ENCODE assay signal across 11 cellular contexts in the genomic region with DNA sequence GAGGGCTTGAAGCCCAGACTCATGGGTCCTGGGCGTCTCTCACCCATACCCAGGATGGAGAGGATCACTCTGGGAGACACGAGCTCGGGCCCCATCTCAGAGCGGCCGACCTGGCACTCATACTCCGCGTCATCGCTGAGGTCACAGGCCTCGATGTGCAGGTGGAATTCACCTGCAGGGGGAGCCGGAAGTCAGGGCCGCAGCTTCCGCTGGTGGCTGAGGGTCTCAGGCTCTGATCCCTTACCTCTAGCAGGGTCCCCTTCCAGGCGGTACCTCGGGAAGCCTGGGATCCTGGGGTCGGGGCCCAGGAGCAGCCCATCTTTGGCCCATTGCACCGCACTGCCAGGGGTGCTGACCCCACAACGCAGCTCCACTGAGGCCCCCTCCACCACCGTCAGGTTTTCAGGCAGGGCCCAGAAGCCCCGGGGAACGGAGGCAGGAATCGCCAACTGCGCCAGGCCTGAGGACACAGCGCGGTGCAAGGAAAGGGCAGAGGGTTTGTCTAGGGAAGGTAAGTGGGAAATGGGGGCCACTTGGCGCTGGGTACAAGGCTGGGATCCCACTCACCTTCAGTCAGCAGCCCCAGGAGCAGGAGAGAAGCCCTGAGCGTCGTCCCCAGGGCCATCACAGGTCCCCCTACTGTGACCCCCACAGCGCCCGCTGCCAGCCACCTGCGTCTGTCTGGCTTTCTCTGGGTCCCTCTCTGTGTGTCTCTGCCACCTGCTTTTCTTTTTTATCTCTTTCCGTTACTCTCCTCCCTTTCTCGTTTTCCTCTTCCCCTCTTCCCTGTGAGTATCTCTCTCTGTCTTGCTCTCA. TPM values are rescaled to one million over a fixed set of nuclear protein-coding genes. Genes with fewer than 3 reads are reported as not detected.
DNase-seq lines count a peak whose midpoint lies in the region; ATAC-seq and TF ChIP-seq lines count a peak whose summit lies in the region.
"Had no signal": no experiment of that assay in that cellular context is flagged by ENCODE, and none has a peak within 500 bp of the region (broad histone marks: within the 10 kb centered on the region; RNA-seq: fewer than 3 reads in every experiment).

No MANE protein-coding gene starts in this region.

- H2AFZ ChIP-seq in neural progenitor cell (replicated peaks) = peak overlapping the region; percentile 72

- no peaks in the 10 kb centered on the region for H3K36me3 ChIP-seq in neural progenitor cell

- intact Hi-C loops in activated CD8-positive, alpha-beta T cell treated with anti-CD3 and anti-CD28 coated beads for 36 hours (cut with micrococcal nuclease) = no loop called here

- no peak overlapping the region for H3K27ac ChIP-seq in neural progenitor cell

- DNase-seq in NCI-H82 (lab: John Stamatoyannopoulos, UW) = peak; percentile 67
- DNase-seq in NCI-H82 treated with DMSO at 0.1 percent for 48 hours (lab: John Stamatoyannopoulos, UW; ENCODE audit: unreplicated experiment) = no peak
- peak; percentile 59 for DNase-seq in activated CD8-positive, alpha-beta T cell treated with anti-CD3 and anti-CD28 coated beads for 36 hours
- peak; percentile 77 for DNase-seq in neural progenitor cell (ENCODE audit: low spot score)
- DNase-seq in mucosa of gallbladder (ENCODE audit: low spot score) = no peak
- DNase-seq: central memory CD4-positive, alpha-beta T cell had no signal

- H3K27me3 ChIP-seq in neural progenitor cell = peaks cover 94% of the 10 kb centered on the region

- H3K27ac Mint-ChIP-seq in activated CD8-positive, alpha-beta T cell treated with anti-CD3 and anti-CD28 coated beads for 36 hours = peak overlapping the region; percentile 25
- no peak overlapping the region for H3K27ac Mint-ChIP-seq in neural progenitor cell

- peak; percentile 19 for TF ChIP-seq CTCF in activated CD8-positive, alpha-beta T cell treated with anti-CD3 and anti-CD28 coated beads for 36 hours (IDR thresholded peaks at IDR 0.05)
- peak; percentile 63 for TF ChIP-seq CTCF in neural progenitor cell (IDR thresholded peaks at IDR 0.05)

- H3K4me2 ChIP-seq in neural progenitor cell = no peak overlapping the region

- peak overlapping the region; percentile 13 for H3K4me3 Mint-ChIP-seq in activated CD8-positive, alpha-beta T cell treated with anti-CD3 and anti-CD28 coated beads for 36 hours
- peak overlapping the region; percentile 12 for H3K4me3 Mint-ChIP-seq in neural progenitor cell

- H3K27me3 Mint-ChIP-seq in activated CD8-positive, alpha-beta T cell treated with anti-CD3 and anti-CD28 coated beads for 36 hours = peaks cover 32% of the 10 kb centered on the region
- peaks cover 33% of the 10 kb centered on the region for H3K27me3 Mint-ChIP-seq in neural progenitor cell (ENCODE audit: insufficient read depth, low read depth)

- ATAC-seq in activated CD8-positive, alpha-beta T cell treated with anti-CD3 and anti-CD28 coated beads for 36 hours = peak; percentile 42
- ATAC-seq in HG03520 (IDR thresholded peaks at IDR 0.05; ENCODE audit: unreplicated experiment) = no peak

- no peaks in the 10 kb centered on the region for H3K9me3 Mint-ChIP-seq in activated CD8-positive, alpha-beta T cell treated with anti-CD3 and anti-CD28 coated beads for 36 hours
- H3K9me3 Mint-ChIP-seq in neural progenitor cell = no peaks in the 10 kb centered on the region

- H3K9me3 ChIP-seq in neural progenitor cell (ENCODE audit: low read depth) = no peaks in the 10 kb centered on the region

- no peaks in the 10 kb centered on the region for H3K36me3 Mint-ChIP-seq in activated CD8-positive, alpha-beta T cell treated with anti-CD3 and anti-CD28 coated beads for 36 hours (ENCODE audit: low read depth)
- no peaks in the 10 kb centered on the region for H3K36me3 Mint-ChIP-seq in neural progenitor cell

- H3K79me2 ChIP-seq in neural progenitor cell (ENCODE audit: low read depth) = no peaks in the 10 kb centered on the region

- CTCF ChIA-PET in activated CD8-positive, alpha-beta T cell treated with anti-CD3 and anti-CD28 coated beads for 36 hours (lab: Charles Lee) = interaction anchor here (1.5 kb wide), 1 partner anchor 16 kb away, joined by 3 read pairs; no protein-coding TSS in a partner anchor

- H3K9ac ChIP-seq in neural progenitor cell = no peak overlapping the region

- no peak overlapping the region for H3K4me3 ChIP-seq in neural progenitor cell

- POLR2A ChIA-PET in activated CD8-positive, alpha-beta T cell treated with anti-CD3 and anti-CD28 coated beads for 36 hours (lab: Charles Lee) = no interaction called here

- H4K20me1 ChIP-seq in neural progenitor cell (ENCODE audit: low read depth) = no peaks in the 10 kb centered on the region

- peaks cover 21% of the 10 kb centered on the region for H3F3A ChIP-seq in neural progenitor cell (ENCODE audit: low read depth)

- peaks cover 3% of the 10 kb centered on the region for H3K4me1 Mint-ChIP-seq in activated CD8-positive, alpha-beta T cell treated with anti-CD3 and anti-CD28 coated beads for 36 hours (ENCODE audit: low read depth)
- H3K4me1 Mint-ChIP-seq in neural progenitor cell = peaks cover 37% of the 10 kb centered on the region

- peaks cover 13% of the 10 kb centered on the region for H3K4me1 ChIP-seq in neural progenitor cell

RNA-seq across cellular contexts. Expression of gene NPHS1, which starts 0.9 kb away (rescaled TPM):
- not detected for total RNA-seq in activated CD8-positive, alpha-beta T cell treated with anti-CD3 and anti-CD28 coated beads for 36 hours
- total RNA-seq in neural progenitor cell (ENCODE audit: low replicate concordance) (0.40 and 0.62 TPM in 2 replicates), mucosa of gallbladder (0.06 TPM)
- total RNA-seq: fibroblast of villous mesenchyme; mesenteric fat pad; NCI-H460; T-helper 1 cell treated with Interleukin-12 subunit alpha and Interleukin-12 subunit beta and Interleukin-4 antibody, amounts not matched to agents 30 ng/mL and 1 ng/mL, for 36 hours had no signal

RNA-seq across cellular contexts. Expression of gene KIRREL2, which starts 5.3 kb away (rescaled TPM):
- 1 to 10 TPM; 1.4 TPM for total RNA-seq in activated CD8-positive, alpha-beta T cell treated with anti-CD3 and anti-CD28 coated beads for 36 hours
- total RNA-seq in neural progenitor cell (ENCODE audit: low replicate concordance) = 2.4 and 5.5 TPM in 2 replicates
- total RNA-seq in mucosa of gallbladder = 0.12 TPM
- total RNA-seq: mesenteric fat pad had no signal

RNA-seq across cellular contexts. Expression of gene APLP1, which starts 17.0 kb away (rescaled TPM):
- total RNA-seq in activated CD8-positive, alpha-beta T cell treated with anti-CD3 and anti-CD28 coated beads for 36 hours = 1 to 10 TPM; 2.0 to 2.1 TPM
- 89.5 and 191 TPM in 2 replicates for total RNA-seq in neural progenitor cell (ENCODE audit: low replicate concordance)
- total RNA-seq in mucosa of gallbladder = 85.6 TPM

RNA-seq across cellular contexts. Expression of gene PRODH2, which starts 38.8 kb away (rescaled TPM):
- total RNA-seq in activated CD8-positive, alpha-beta T cell treated with anti-CD3 and anti-CD28 coated beads for 36 hours = not detected
- total RNA-seq in neural progenitor cell (ENCODE audit: low replicate concordance) (not detected in 2 replicates), mucosa of gallbladder (0.46 TPM)
- total RNA-seq: fibroblast of villous mesenchyme; mesenteric fat pad; NCI-H460; T-helper 1 cell treated with Interleukin-12 subunit alpha and Interleukin-12 subunit beta and Interleukin-4 antibody, amounts not matched to agents 30 ng/mL and 1 ng/mL, for 36 hours had no signal

RNA-seq across cellular contexts. Expression of gene NFKBID, which starts 48.9 kb away (rescaled TPM):
- total RNA-seq in activated CD8-positive, alpha-beta T cell treated with anti-CD3 and anti-CD28 coated beads for 36 hours = 10 to 100 TPM; 80.8 to 81.2 TPM
- total RNA-seq in neural progenitor cell (ENCODE audit: low replicate concordance) (1.3 and 4.7 TPM in 2 replicates), mucosa of gallbladder (34.5 TPM)

Comparison
In these comparisons a context has a peak if more than half of its experiments do, and no peak if none do; other contexts are left out.
1. DNase-seq: peak in NCI-H82 (single experiment), activated CD8-positive, alpha-beta T cell treated with anti-CD3 and anti-CD28 coated beads for 36 hours (single experiment) and neural progenitor cell (single experiment); none in NCI-H82 treated with DMSO at 0.1 percent for 48 hours (single experiment) and mucosa of gallbladder (single experiment).
2. RNA of gene APLP1, which starts 17.0 kb away (total RNA-seq): 89.5 to 191 TPM in neural progenitor cell and 85.6 TPM in mucosa of gallbladder (single experiment); 2.0 to 2.1 TPM in activated CD8-positive, alpha-beta T cell treated with anti-CD3 and anti-CD28 coated beads for 36 hours; every median in the first group is over 10 times any median in the second.